In the genomic region with DNA sequence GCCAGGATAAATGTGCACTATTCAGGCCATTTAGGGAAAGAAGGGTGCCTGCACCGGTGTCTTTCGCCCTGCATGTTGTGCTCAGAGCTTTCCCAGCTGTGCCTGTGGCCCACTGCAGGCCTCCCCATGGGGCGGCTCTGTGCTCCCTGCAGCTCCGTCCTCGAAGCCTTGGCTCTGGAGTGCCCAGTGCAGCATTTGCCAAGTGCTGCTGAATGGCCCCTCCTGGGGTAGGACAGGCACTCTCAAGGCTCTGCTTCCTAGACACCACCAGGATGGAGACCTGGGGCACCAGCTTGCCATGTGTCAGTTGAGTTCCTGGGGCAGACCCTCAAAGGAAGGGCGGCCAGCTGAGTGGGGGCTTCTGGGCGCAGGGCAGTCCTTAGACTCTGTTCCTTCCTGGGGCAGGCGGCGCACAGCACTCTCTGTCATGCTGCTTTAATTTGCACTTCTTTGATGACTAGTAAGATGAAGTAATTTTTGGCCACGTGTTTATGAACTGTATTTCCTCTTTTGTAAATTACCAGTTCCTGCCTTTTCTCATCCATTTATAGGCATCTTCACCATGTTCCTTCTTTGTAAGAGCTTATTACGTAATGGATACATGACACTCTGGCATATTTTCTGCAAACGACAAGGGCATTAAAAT, we compare ENCODE assay signal across 8 cellular contexts. TPM values are rescaled to one million over a fixed set of nuclear protein-coding genes. Genes with fewer than 3 reads are reported as not detected.
DNase-seq lines count a peak whose midpoint lies in the region; ATAC-seq and TF ChIP-seq lines count a peak whose summit lies in the region.

No MANE protein-coding gene starts in this region.

- H3K27ac Mint-ChIP-seq in endothelial cell (ENCODE audit: unreplicated experiment) (no peak overlapping the region), Caco-2 (ENCODE audit: unreplicated experiment) (no peak overlapping the region)

- H4K20me1 ChIP-seq in DOHH2 (ENCODE audit: control insufficient read depth, insufficient read depth, low read depth, low read length) (no peaks in the 10 kb centered on the region), OCI-LY7 (ENCODE audit: insufficient read depth, low read length) (no peaks in the 10 kb centered on the region)

- H3K4me3 ChIP-seq in DOHH2 (ENCODE audit: low read length): peak overlapping the region; percentile 43
- peak overlapping the region; percentile 45 for H3K4me3 ChIP-seq in OCI-LY7 (ENCODE audit: low read depth, low read length, poor library complexity, severe bottlenecking)
- no peak overlapping the region for H3K4me3 ChIP-seq in astrocyte of the cerebellum (ENCODE audit: low read depth, low read length)
- H3K4me3 ChIP-seq in mucosa of descending colon: no peak overlapping the region
- no peak overlapping the region for H3K4me3 ChIP-seq in Caco-2 (ENCODE audit: low read depth, low read length)

- H3K36me3 ChIP-seq in DOHH2 (ENCODE audit: control insufficient read depth, low read length) (peaks cover 7% of the 10 kb centered on the region), OCI-LY7 (ENCODE audit: insufficient read depth, low read length) (no peaks in the 10 kb centered on the region), mucosa of descending colon (ENCODE audit: low read depth) (no peaks in the 10 kb centered on the region), Caco-2 (ENCODE audit: control insufficient read depth, insufficient read depth, low read length) (no peaks in the 10 kb centered on the region)

- H3K27me3 ChIP-seq in DOHH2 (ENCODE audit: control insufficient read depth, low read length) (no peaks in the 10 kb centered on the region), Caco-2 (replicated peaks; ENCODE audit: control insufficient read depth, insufficient read depth, low read length) (no peaks in the 10 kb centered on the region)

- in situ Hi-C loops in astrocyte of the cerebellum (cut with HindIII; ENCODE audit: low sequenced_read_pairs): no loop called here
- in situ Hi-C loops in GM13977 (cut with MboI; ENCODE audit: low pct_unique_long_range_greater_than_20kb, low sequenced_read_pairs, unreplicated experiment): no loop called here

- H3K9me3 Mint-ChIP-seq in endothelial cell (ENCODE audit: unreplicated experiment) (no peaks in the 10 kb centered on the region), Caco-2 (ENCODE audit: unreplicated experiment) (no peaks in the 10 kb centered on the region)

- H3K9me2 ChIP-seq in DOHH2 (replicated peaks; ENCODE audit: control insufficient read depth, low read length) (no peaks in the 10 kb centered on the region), OCI-LY7 (ENCODE audit: insufficient read depth, low read length) (no peaks in the 10 kb centered on the region)

- H3K4me1 ChIP-seq in DOHH2 (ENCODE audit: control insufficient read depth, low read length) (peaks cover 48% of the 10 kb centered on the region), OCI-LY7 (ENCODE audit: insufficient read depth, low read length, poor library complexity, severe bottlenecking) (peaks cover 69% of the 10 kb centered on the region), mucosa of descending colon (ENCODE audit: low read depth) (no peaks in the 10 kb centered on the region), Caco-2 (peaks cover 29% of the 10 kb centered on the region)

- H3K4me2 ChIP-seq in DOHH2 (ENCODE audit: low read length) (peak overlapping the region; percentile 63), OCI-LY7 (ENCODE audit: low read length) (peak overlapping the region; percentile 73)

- H3K4me1 Mint-ChIP-seq in endothelial cell (ENCODE audit: unreplicated experiment) (peaks cover 22% of the 10 kb centered on the region), Caco-2 (ENCODE audit: low read depth, unreplicated experiment) (peaks cover 6% of the 10 kb centered on the region)

- CTCF ChIA-PET in OCI-LY7 (lab: Charles Lee; ENCODE audit: unreplicated experiment): interaction anchor here (1.1 to 2.1 kb wide), 4 partner anchors 10 to 156 kb away, joined by 3 to 7 read pairs (median 6); no protein-coding TSS in a partner anchor
- CTCF ChIA-PET in Caco-2 (lab: Charles Lee): no interaction called here

- H3K27me3 Mint-ChIP-seq in endothelial cell (ENCODE audit: unreplicated experiment) (peaks cover 21% of the 10 kb centered on the region), Caco-2 (ENCODE audit: insufficient read depth, unreplicated experiment) (no peaks in the 10 kb centered on the region)

- BruUV-seq in OCI-LY7 (replicated peaks; lab: Mats Ljungman, UMichigan) (TSS peak; percentile 63), Caco-2 (replicated peaks; lab: Mats Ljungman, UMichigan) (no TSS peak)

- H3K27ac ChIP-seq in DOHH2 (ENCODE audit: low read depth, low read length) (peak overlapping the region; percentile 58), OCI-LY7 (ENCODE audit: low read depth, low read length, poor library complexity, severe bottlenecking) (peak overlapping the region; percentile 91)

- H3K9me3 ChIP-seq in DOHH2 (ENCODE audit: control insufficient read depth, insufficient read depth, low read length) (no peaks in the 10 kb centered on the region), OCI-LY7 (ENCODE audit: low read length) (no peaks in the 10 kb centered on the region), mucosa of descending colon (no peaks in the 10 kb centered on the region), Caco-2 (no peaks in the 10 kb centered on the region)

- H3F3A ChIP-seq in DOHH2 (ENCODE audit: control insufficient read depth, insufficient read depth): peaks cover 10% of the 10 kb centered on the region; the same call in 1 of the 2 replicates

- POLR2A ChIA-PET in OCI-LY7 (lab: Charles Lee) (interaction anchor here (0.8 to 2.2 kb wide), 4 partner anchors 10 to 113 kb away, joined by 3 to 9 read pairs (median 4); a partner anchor contains a TSS), Caco-2 (lab: Charles Lee) (no interaction called here)

- DNase-seq in OCI-LY7 (ENCODE audit: low spot score): peak; percentile 90
- peak; percentile 8 for DNase-seq in astrocyte of the cerebellum (ENCODE audit: low read depth)
- peak in 2 of 3 donors; percentile 26 to 64 for DNase-seq in mucosa of descending colon
- no peak for DNase-seq in GM13977 (ENCODE audit: low spot score)
- DNase-seq in endothelial cell (ENCODE audit: low spot score): no peak
- DNase-seq in Caco-2: no peak

- TF ChIP-seq CTCF in DOHH2 (IDR thresholded peaks at IDR 0.05; ENCODE audit: low read depth, low read length, poor library complexity, severe bottlenecking) (no peak), OCI-LY7 (conservative IDR thresholded peaks at IDR 0.05; ENCODE audit: low read length) (no peak), astrocyte of the cerebellum (IDR thresholded peaks at IDR 0.05; ENCODE audit: low read depth, low read length, missing control alignments) (no peak), mucosa of descending colon (IDR thresholded peaks at IDR 0.05) (no peak), GM13977 (IDR thresholded peaks at IDR 0.05; ENCODE audit: extremely low read depth, insufficient read depth, missing control alignments) (no peak), endothelial cell (IDR thresholded peaks at IDR 0.05; ENCODE audit: unreplicated experiment) (no peak), Caco-2 (IDR thresholded peaks at IDR 0.05; ENCODE audit: insufficient read depth in 1 of 2, low read depth in 1 of 2, low read length in 1 of 2, severe bottlenecking in 1 of 2, unreplicated experiment in 1 of 2) (no peak)

- H3K4me3 Mint-ChIP-seq in endothelial cell (ENCODE audit: unreplicated experiment) (no peak overlapping the region), Caco-2 (ENCODE audit: unreplicated experiment) (no peak overlapping the region)

- no peaks in the 10 kb centered on the region for H3K36me3 Mint-ChIP-seq in endothelial cell (ENCODE audit: low read depth, unreplicated experiment)
- peaks cover 18% of the 10 kb centered on the region for H3K36me3 Mint-ChIP-seq in Caco-2 (ENCODE audit: insufficient read depth, unreplicated experiment)

- peak overlapping the region; percentile 8; the same call in 1 of the 2 replicates for H2AFZ ChIP-seq in OCI-LY7 (ENCODE audit: low read length)

- intact Hi-C loops in OCI-LY7 (cut with micrococcal nuclease; ENCODE audit: unreplicated experiment) (loop anchor here (2.0 kb wide), 1 partner anchor 56 kb away; no protein-coding TSS in a partner anchor), mucosa of descending colon (cut with DNase I, micrococcal nuclease) (no loop called here), Caco-2 (cut with micrococcal nuclease; ENCODE audit: unreplicated experiment) (no loop called here)

- ATAC-seq in mucosa of descending colon (peak; percentile 52), GM18870 (IDR thresholded peaks at IDR 0.05; ENCODE audit: unreplicated experiment) (no peak)

- H3K79me2 ChIP-seq in DOHH2 (ENCODE audit: control insufficient read depth, low read length) (no peaks in the 10 kb centered on the region), OCI-LY7 (ENCODE audit: insufficient read depth, low read depth, low read length) (peaks cover 31% of the 10 kb centered on the region)

RNA-seq across cellular contexts. Expression of a gene that starts 32.1 kb away (rescaled TPM):
- total RNA-seq in OCI-LY7 (2014; rRNA removed; shearing (Covaris generic)): 21.2 and 26.7 TPM in 2 replicates
- total RNA-seq in OCI-LY7 (2022): 12.9 and 13.1 TPM in 2 replicates
- 1 to 10 TPM; 2.7 to 4.7 (median 3.4) TPM for total RNA-seq in mucosa of descending colon
- total RNA-seq in endothelial cell (ENCODE audit: unreplicated experiment): 3.7 TPM
- 13.4 and 15.8 TPM in 2 replicates for total RNA-seq in Caco-2 (2022)

RNA-seq across cellular contexts. Expression of a gene that starts 32.1 kb away (rescaled TPM):
- 25.5 and 28.2 TPM in 2 replicates for total RNA-seq in OCI-LY7 (2014; rRNA removed; shearing (Covaris generic))
- total RNA-seq in OCI-LY7 (2022): 26.1 and 26.2 TPM in 2 replicates
- 10 to 100 TPM; 10.1 to 12.2 (median 11.9) TPM for total RNA-seq in mucosa of descending colon
- 20.3 TPM for total RNA-seq in endothelial cell (ENCODE audit: unreplicated experiment)
- 27.5 and 29.7 TPM in 2 replicates for total RNA-seq in Caco-2 (2022)

RNA-seq across cellular contexts. Expression of a gene that starts 54.8 kb away (rescaled TPM):
- 102 and 112 TPM in 2 replicates for total RNA-seq in OCI-LY7 (2014; rRNA removed; shearing (Covaris generic))
- total RNA-seq in OCI-LY7 (2022): 89.5 and 90.8 TPM in 2 replicates
- 10 to 100 TPM; 61.2 to 88.7 (median 70.7) TPM for total RNA-seq in mucosa of descending colon
- 49.0 TPM for total RNA-seq in endothelial cell (ENCODE audit: unreplicated experiment)
- 96.0 and 103 TPM in 2 replicates for total RNA-seq in Caco-2 (2022)

RNA-seq across cellular contexts. Expression of a gene that starts 54.9 kb away (rescaled TPM):
- 24.1 and 28.9 TPM in 2 replicates for total RNA-seq in OCI-LY7 (2014; rRNA removed; shearing (Covaris generic))
- 23.5 and 24.7 TPM in 2 replicates for total RNA-seq in OCI-LY7 (2022)
- 10 to 100 TPM; 20.9 to 23.6 (median 22.6) TPM for total RNA-seq in mucosa of descending colon
- total RNA-seq in endothelial cell (ENCODE audit: unreplicated experiment): 23.0 TPM
- 44.8 and 47.0 TPM in 2 replicates for total RNA-seq in Caco-2 (2022)

Comparison
In these comparisons a context has a peak if more than half of its experiments do, and no peak if none do; other contexts are left out.
1. H3K4me3 ChIP-seq: peak in DOHH2 (single experiment) and OCI-LY7 (single experiment); none in astrocyte of the cerebellum (single experiment), mucosa of descending colon (single experiment) and Caco-2 (single experiment).
2. DNase-seq: peak in OCI-LY7 (single experiment), astrocyte of the cerebellum (single experiment) and mucosa of descending colon (2 of 3); none in GM13977 (single experiment), endothelial cell (single experiment) and Caco-2 (0 of 2).